Comparison of ENCODE assay signal across 12 cellular contexts in genomic region chr1:11158720-11159321, GRCh38. TPM values are rescaled to one million over a fixed set of nuclear protein-coding genes. Genes with fewer than 3 reads are reported as not detected.
DNase-seq lines count a peak whose midpoint lies in the region; ATAC-seq and TF ChIP-seq lines count a peak whose summit lies in the region.
"Had no signal": no experiment of that assay in that cellular context is flagged by ENCODE, and none has a peak within 500 bp of the region (broad histone marks: within the 10 kb centered on the region; RNA-seq: fewer than 3 reads in every experiment).

No MANE protein-coding gene starts in this region.

- H3K36me3 Mint-ChIP-seq in activated CD8-positive, alpha-beta T cell treated with anti-CD3 and anti-CD28 coated beads for 36 hours (ENCODE audit: low read depth): peaks cover 20% of the 10 kb centered on the region
- H3K36me3 Mint-ChIP-seq in activated CD8-positive, alpha-beta T cell treated with anti-CD3 and anti-CD28 coated beads, Interleukin-2, amount 10 ng/mL, durations not matched to agents 7 days and 5 days (ENCODE audit: low read depth): peaks cover 39% of the 10 kb centered on the region

- ATAC-seq in activated CD8-positive, alpha-beta T cell treated with anti-CD3 and anti-CD28 coated beads for 36 hours: no peak
- no peak for ATAC-seq in activated CD8-positive, alpha-beta T cell treated with anti-CD3 and anti-CD28 coated beads, Interleukin-2, amount 10 ng/mL, durations not matched to agents 7 days and 5 days

- no peaks in the 10 kb centered on the region for H3K9me3 Mint-ChIP-seq in activated CD8-positive, alpha-beta T cell treated with anti-CD3 and anti-CD28 coated beads for 36 hours
- H3K9me3 Mint-ChIP-seq in activated CD8-positive, alpha-beta T cell treated with anti-CD3 and anti-CD28 coated beads, Interleukin-2, amount 10 ng/mL, durations not matched to agents 7 days and 5 days (ENCODE audit: insufficient read depth): no peaks in the 10 kb centered on the region
- H3K9me3 Mint-ChIP-seq: memory B cell had no signal

- H3K27me3 ChIP-seq in ascending aorta: no peaks in the 10 kb centered on the region
- no peaks in the 10 kb centered on the region for H3K27me3 ChIP-seq in hepatocyte
- H3K27me3 ChIP-seq: BLaER1, cardiac muscle cell had no signal

- H3K27ac Mint-ChIP-seq in activated CD8-positive, alpha-beta T cell treated with anti-CD3 and anti-CD28 coated beads for 36 hours: peak overlapping the region; percentile 27
- H3K27ac Mint-ChIP-seq in activated CD8-positive, alpha-beta T cell treated with anti-CD3 and anti-CD28 coated beads, Interleukin-2, amount 10 ng/mL, durations not matched to agents 7 days and 5 days: no peak overlapping the region
- H3K27ac Mint-ChIP-seq: memory B cell had no signal

- peaks cover 18% of the 10 kb centered on the region for H3K4me1 Mint-ChIP-seq in activated CD8-positive, alpha-beta T cell treated with anti-CD3 and anti-CD28 coated beads for 36 hours (ENCODE audit: low read depth)
- peaks cover 7% of the 10 kb centered on the region for H3K4me1 Mint-ChIP-seq in activated CD8-positive, alpha-beta T cell treated with anti-CD3 and anti-CD28 coated beads, Interleukin-2, amount 10 ng/mL, durations not matched to agents 7 days and 5 days (ENCODE audit: low read depth)

- intact Hi-C loops in activated CD8-positive, alpha-beta T cell treated with anti-CD3 and anti-CD28 coated beads for 36 hours (cut with micrococcal nuclease): no loop called here
- intact Hi-C loops in ascending aorta (cut with DNase I): no loop called here

- H3K27ac ChIP-seq in ascending aorta (peak overlapping the region; percentile 9 to 62), hepatocyte (peak overlapping the region; percentile 79), temporal lobe (ENCODE audit: low read depth, low read length) (peak overlapping the region; percentile 52)
- H3K27ac ChIP-seq: BLaER1, cardiac muscle cell had no signal

- CTCF ChIA-PET in activated CD8-positive, alpha-beta T cell treated with anti-CD3 and anti-CD28 coated beads for 36 hours (lab: Charles Lee): interaction anchor here (1.5 kb wide), 1 partner anchor 121 kb away, joined by 7 read pairs; no protein-coding TSS in a partner anchor
- CTCF ChIA-PET in activated CD8-positive, alpha-beta T cell treated with anti-CD3 and anti-CD28 coated beads, Interleukin-2, amount 10 ng/mL, durations not matched to agents 7 days and 5 days (lab: Charles Lee): no interaction called here

- H3K36me3 ChIP-seq in ascending aorta (peaks cover 15 to 31% of the 10 kb centered on the region in 2 donors), hepatocyte (replicated peaks; ENCODE audit: insufficient read depth, low read depth) (no peaks in the 10 kb centered on the region)

- no peak for TF ChIP-seq CTCF in activated CD8-positive, alpha-beta T cell treated with anti-CD3 and anti-CD28 coated beads for 36 hours (IDR thresholded peaks at IDR 0.05)
- no peak for TF ChIP-seq CTCF in ascending aorta (IDR thresholded peaks at IDR 0.05)
- TF ChIP-seq CTCF in hepatocyte (IDR thresholded peaks at IDR 0.05; ENCODE audit: poor library complexity): no peak

- H4K20me1 ChIP-seq in hepatocyte (ENCODE audit: insufficient read depth, poor library complexity, severe bottlenecking): no peaks in the 10 kb centered on the region
- H4K20me1 ChIP-seq: BLaER1 had no signal

- H3K27me3 Mint-ChIP-seq in activated CD8-positive, alpha-beta T cell treated with anti-CD3 and anti-CD28 coated beads for 36 hours: no peaks in the 10 kb centered on the region
- no peaks in the 10 kb centered on the region for H3K27me3 Mint-ChIP-seq in activated CD8-positive, alpha-beta T cell treated with anti-CD3 and anti-CD28 coated beads, Interleukin-2, amount 10 ng/mL, durations not matched to agents 7 days and 5 days (ENCODE audit: low read depth)
- H3K27me3 Mint-ChIP-seq: memory B cell had no signal

- H3K4me3 Mint-ChIP-seq in activated CD8-positive, alpha-beta T cell treated with anti-CD3 and anti-CD28 coated beads for 36 hours: no peak overlapping the region
- H3K4me3 Mint-ChIP-seq in activated CD8-positive, alpha-beta T cell treated with anti-CD3 and anti-CD28 coated beads, Interleukin-2, amount 10 ng/mL, durations not matched to agents 7 days and 5 days: no peak overlapping the region
- H3K4me3 Mint-ChIP-seq: memory B cell had no signal

- H3K4me3 ChIP-seq in ascending aorta (no peak overlapping the region), hepatocyte (no peak overlapping the region)
- H3K4me3 ChIP-seq: BLaER1, cardiac muscle cell had no signal

- H3K4me1 ChIP-seq in ascending aorta (peaks cover 3 to 11% of the 10 kb centered on the region in 2 donors), hepatocyte (ENCODE audit: insufficient read depth) (peaks cover 10% of the 10 kb centered on the region)

- H3K9me2 ChIP-seq in hepatocyte (replicated peaks; ENCODE audit: insufficient read depth): no peaks in the 10 kb centered on the region

- no peak for DNase-seq in activated CD8-positive, alpha-beta T cell treated with anti-CD3 and anti-CD28 coated beads for 36 hours
- no peak for DNase-seq in activated CD8-positive, alpha-beta T cell treated with anti-CD3 and anti-CD28 coated beads, Interleukin-2, amount 10 ng/mL, durations not matched to agents 7 days and 5 days
- DNase-seq in ascending aorta (ENCODE audit: low spot score in 2 of 2) (no peak), hepatocyte (ENCODE audit: low spot score) (peak; percentile 44), SHP77 (lab: John Stamatoyannopoulos, UW) (no peak), NCI-H1048 (lab: John Stamatoyannopoulos, UW) (no peak)
- no peak for DNase-seq in stimulated activated CD4-positive, alpha-beta T cell treated with anti-CD3 and anti-CD28 coated beads, Interleukin-12 subunit alpha, Interleukin-12 subunit beta, amount 100 ng/mL, for 4 hours
- DNase-seq: NCI-H1105 had no signal

- H3K9me3 ChIP-seq in ascending aorta: no peaks in the 10 kb centered on the region
- no peaks in the 10 kb centered on the region for H3K9me3 ChIP-seq in hepatocyte (ENCODE audit: low read depth)
- H3K9me3 ChIP-seq: BLaER1 had no signal

- H3K79me2 ChIP-seq in hepatocyte: no peaks in the 10 kb centered on the region

- peak overlapping the region; percentile 32 for H3K4me2 ChIP-seq in hepatocyte

- POLR2A ChIA-PET in activated CD8-positive, alpha-beta T cell treated with anti-CD3 and anti-CD28 coated beads for 36 hours (lab: Charles Lee): no interaction called here
- POLR2A ChIA-PET in activated CD8-positive, alpha-beta T cell treated with anti-CD3 and anti-CD28 coated beads, Interleukin-2, amount 10 ng/mL, durations not matched to agents 7 days and 5 days (lab: Charles Lee): no interaction called here

- H2AFZ ChIP-seq in hepatocyte: no peak overlapping the region

- WGBS in hepatocyte (ENCODE audit: low lambda C conversion rate, missing lambda C conversion rate): 84% methylated on average over 3 of the region's 3 CpGs

RNA-seq across cellular contexts. Expression of gene ANGPTL7, which starts 30.3 kb away (rescaled TPM):
- total RNA-seq in activated CD8-positive, alpha-beta T cell treated with anti-CD3 and anti-CD28 coated beads for 36 hours: not detected
- not detected for total RNA-seq in activated CD8-positive, alpha-beta T cell treated with anti-CD3 and anti-CD28 coated beads, Interleukin-2, amount 10 ng/mL, durations not matched to agents 7 days and 5 days
- total RNA-seq in ascending aorta (2.0 TPM), hepatocyte (19.7 and 25.6 TPM in 2 replicates), temporal lobe (0.25 TPM)
- 37.2 and 50.5 TPM in 2 replicates for polyA plus RNA-seq in hepatocyte
- total RNA-seq: cardiac muscle cell had no signal
- polyA plus RNA-seq: cardiac muscle cell had no signal

RNA-seq across cellular contexts. Expression of gene EXOSC10, which starts 59.2 kb away (rescaled TPM):
- total RNA-seq in activated CD8-positive, alpha-beta T cell treated with anti-CD3 and anti-CD28 coated beads for 36 hours: 10 to 100 TPM; 66.6 to 69.8 TPM
- 10 to 100 TPM; 86.1 to 89.8 TPM for total RNA-seq in activated CD8-positive, alpha-beta T cell treated with anti-CD3 and anti-CD28 coated beads, Interleukin-2, amount 10 ng/mL, durations not matched to agents 7 days and 5 days
- total RNA-seq in ascending aorta: 38.7 TPM
- 42.0 and 47.0 TPM in 2 replicates for total RNA-seq in hepatocyte
- 44.2 and 47.2 TPM in 2 replicates for polyA plus RNA-seq in hepatocyte
- 34.9 TPM for total RNA-seq in temporal lobe
